In the genomic region with DNA sequence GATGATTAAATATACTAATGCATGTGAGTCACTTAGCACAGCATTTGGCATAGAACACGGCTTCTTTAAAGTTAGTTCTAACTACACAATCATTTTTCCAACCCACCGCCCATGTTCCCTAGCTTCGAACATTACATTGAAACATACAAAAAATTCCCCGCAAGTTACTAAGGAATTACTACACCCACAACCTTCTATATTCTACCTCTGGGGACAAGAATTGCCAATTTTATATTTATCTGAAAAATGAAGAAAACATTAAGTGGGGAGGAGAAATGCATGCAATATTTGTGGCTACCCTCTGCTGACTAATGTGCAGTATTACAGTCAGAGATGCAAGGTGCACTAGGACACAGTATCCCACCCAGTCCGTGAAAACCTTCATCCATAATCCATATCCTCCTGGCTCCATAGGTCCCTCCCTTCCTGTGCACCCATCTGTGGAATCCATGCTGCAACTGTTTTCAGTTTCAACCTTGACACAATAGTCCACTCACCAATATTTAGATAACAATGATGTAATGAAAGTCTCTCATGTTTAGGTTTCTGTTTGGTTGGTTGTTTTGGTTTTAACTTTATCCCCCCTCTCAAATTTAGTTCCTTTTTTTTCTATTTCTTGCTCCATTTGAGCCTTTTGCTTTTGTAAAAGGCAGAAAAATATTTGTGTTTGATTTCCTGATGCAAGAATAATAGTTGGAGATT, we compare ENCODE assay signal across 2 cellular contexts.
TF ChIP-seq lines count a peak whose summit lies in the region.

No MANE protein-coding gene starts in this region.

TF ChIP-seq in K562, 482 proteins besides CTCF, POLR2A, EP300 and RAD21:
- TF ChIP-seq, protein P1, sequence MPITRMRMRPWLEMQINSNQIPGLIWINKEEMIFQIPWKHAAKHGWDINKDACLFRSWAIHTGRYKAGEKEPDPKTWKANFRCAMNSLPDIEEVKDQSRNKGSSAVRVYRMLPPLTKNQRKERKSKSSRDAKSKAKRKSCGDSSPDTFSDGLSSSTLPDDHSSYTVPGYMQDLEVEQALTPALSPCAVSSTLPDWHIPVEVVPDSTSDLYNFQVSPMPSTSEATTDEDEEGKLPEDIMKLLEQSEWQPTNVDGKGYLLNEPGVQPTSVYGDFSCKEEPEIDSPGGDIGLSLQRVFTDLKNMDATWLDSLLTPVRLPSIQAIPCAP (CRISPR knock-in tag; IDR thresholded peaks at IDR 0.05; ENCODE audit: borderline replicate concordance): no peak
- TF ChIP-seq, protein P2, sequence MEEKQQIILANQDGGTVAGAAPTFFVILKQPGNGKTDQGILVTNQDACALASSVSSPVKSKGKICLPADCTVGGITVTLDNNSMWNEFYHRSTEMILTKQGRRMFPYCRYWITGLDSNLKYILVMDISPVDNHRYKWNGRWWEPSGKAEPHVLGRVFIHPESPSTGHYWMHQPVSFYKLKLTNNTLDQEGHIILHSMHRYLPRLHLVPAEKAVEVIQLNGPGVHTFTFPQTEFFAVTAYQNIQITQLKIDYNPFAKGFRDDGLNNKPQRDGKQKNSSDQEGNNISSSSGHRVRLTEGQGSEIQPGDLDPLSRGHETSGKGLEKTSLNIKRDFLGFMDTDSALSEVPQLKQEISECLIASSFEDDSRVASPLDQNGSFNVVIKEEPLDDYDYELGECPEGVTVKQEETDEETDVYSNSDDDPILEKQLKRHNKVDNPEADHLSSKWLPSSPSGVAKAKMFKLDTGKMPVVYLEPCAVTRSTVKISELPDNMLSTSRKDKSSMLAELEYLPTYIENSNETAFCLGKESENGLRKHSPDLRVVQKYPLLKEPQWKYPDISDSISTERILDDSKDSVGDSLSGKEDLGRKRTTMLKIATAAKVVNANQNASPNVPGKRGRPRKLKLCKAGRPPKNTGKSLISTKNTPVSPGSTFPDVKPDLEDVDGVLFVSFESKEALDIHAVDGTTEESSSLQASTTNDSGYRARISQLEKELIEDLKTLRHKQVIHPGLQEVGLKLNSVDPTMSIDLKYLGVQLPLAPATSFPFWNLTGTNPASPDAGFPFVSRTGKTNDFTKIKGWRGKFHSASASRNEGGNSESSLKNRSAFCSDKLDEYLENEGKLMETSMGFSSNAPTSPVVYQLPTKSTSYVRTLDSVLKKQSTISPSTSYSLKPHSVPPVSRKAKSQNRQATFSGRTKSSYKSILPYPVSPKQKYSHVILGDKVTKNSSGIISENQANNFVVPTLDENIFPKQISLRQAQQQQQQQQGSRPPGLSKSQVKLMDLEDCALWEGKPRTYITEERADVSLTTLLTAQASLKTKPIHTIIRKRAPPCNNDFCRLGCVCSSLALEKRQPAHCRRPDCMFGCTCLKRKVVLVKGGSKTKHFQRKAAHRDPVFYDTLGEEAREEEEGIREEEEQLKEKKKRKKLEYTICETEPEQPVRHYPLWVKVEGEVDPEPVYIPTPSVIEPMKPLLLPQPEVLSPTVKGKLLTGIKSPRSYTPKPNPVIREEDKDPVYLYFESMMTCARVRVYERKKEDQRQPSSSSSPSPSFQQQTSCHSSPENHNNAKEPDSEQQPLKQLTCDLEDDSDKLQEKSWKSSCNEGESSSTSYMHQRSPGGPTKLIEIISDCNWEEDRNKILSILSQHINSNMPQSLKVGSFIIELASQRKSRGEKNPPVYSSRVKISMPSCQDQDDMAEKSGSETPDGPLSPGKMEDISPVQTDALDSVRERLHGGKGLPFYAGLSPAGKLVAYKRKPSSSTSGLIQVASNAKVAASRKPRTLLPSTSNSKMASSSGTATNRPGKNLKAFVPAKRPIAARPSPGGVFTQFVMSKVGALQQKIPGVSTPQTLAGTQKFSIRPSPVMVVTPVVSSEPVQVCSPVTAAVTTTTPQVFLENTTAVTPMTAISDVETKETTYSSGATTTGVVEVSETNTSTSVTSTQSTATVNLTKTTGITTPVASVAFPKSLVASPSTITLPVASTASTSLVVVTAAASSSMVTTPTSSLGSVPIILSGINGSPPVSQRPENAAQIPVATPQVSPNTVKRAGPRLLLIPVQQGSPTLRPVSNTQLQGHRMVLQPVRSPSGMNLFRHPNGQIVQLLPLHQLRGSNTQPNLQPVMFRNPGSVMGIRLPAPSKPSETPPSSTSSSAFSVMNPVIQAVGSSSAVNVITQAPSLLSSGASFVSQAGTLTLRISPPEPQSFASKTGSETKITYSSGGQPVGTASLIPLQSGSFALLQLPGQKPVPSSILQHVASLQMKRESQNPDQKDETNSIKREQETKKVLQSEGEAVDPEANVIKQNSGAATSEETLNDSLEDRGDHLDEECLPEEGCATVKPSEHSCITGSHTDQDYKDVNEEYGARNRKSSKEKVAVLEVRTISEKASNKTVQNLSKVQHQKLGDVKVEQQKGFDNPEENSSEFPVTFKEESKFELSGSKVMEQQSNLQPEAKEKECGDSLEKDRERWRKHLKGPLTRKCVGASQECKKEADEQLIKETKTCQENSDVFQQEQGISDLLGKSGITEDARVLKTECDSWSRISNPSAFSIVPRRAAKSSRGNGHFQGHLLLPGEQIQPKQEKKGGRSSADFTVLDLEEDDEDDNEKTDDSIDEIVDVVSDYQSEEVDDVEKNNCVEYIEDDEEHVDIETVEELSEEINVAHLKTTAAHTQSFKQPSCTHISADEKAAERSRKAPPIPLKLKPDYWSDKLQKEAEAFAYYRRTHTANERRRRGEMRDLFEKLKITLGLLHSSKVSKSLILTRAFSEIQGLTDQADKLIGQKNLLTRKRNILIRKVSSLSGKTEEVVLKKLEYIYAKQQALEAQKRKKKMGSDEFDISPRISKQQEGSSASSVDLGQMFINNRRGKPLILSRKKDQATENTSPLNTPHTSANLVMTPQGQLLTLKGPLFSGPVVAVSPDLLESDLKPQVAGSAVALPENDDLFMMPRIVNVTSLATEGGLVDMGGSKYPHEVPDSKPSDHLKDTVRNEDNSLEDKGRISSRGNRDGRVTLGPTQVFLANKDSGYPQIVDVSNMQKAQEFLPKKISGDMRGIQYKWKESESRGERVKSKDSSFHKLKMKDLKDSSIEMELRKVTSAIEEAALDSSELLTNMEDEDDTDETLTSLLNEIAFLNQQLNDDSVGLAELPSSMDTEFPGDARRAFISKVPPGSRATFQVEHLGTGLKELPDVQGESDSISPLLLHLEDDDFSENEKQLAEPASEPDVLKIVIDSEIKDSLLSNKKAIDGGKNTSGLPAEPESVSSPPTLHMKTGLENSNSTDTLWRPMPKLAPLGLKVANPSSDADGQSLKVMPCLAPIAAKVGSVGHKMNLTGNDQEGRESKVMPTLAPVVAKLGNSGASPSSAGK (IDR thresholded peaks at IDR 0.05): no peak
- TF ChIP-seq ZNF780A (CRISPR knock-in tag; IDR thresholded peaks at IDR 0.05) (no peak), MIER1 (IDR thresholded peaks at IDR 0.05; ENCODE audit: low read depth) (no peak), CBX3 (IDR thresholded peaks at IDR 0.05; ENCODE audit: borderline replicate concordance in 1 of 2, low read length in 2 of 2) (no peak), SAFB (IDR thresholded peaks at IDR 0.05; ENCODE audit: borderline replicate concordance, low read depth, low read length) (no peak), HOXB6 (CRISPR knock-in tag; IDR thresholded peaks at IDR 0.05; ENCODE audit: borderline replicate concordance) (no peak), ZNF41 (CRISPR knock-in tag; conservative IDR thresholded peaks at IDR 0.05) (no peak), RHOXF2B (CRISPR knock-in tag; conservative IDR thresholded peaks at IDR 0.05) (no peak)
TF ChIP-seq in K562: peak in this region for 0.

TF ChIP-seq in neural cell, 6 proteins besides CTCF, POLR2A, EP300 and RAD21 (continued from another document):
- TF ChIP-seq, protein P3, sequence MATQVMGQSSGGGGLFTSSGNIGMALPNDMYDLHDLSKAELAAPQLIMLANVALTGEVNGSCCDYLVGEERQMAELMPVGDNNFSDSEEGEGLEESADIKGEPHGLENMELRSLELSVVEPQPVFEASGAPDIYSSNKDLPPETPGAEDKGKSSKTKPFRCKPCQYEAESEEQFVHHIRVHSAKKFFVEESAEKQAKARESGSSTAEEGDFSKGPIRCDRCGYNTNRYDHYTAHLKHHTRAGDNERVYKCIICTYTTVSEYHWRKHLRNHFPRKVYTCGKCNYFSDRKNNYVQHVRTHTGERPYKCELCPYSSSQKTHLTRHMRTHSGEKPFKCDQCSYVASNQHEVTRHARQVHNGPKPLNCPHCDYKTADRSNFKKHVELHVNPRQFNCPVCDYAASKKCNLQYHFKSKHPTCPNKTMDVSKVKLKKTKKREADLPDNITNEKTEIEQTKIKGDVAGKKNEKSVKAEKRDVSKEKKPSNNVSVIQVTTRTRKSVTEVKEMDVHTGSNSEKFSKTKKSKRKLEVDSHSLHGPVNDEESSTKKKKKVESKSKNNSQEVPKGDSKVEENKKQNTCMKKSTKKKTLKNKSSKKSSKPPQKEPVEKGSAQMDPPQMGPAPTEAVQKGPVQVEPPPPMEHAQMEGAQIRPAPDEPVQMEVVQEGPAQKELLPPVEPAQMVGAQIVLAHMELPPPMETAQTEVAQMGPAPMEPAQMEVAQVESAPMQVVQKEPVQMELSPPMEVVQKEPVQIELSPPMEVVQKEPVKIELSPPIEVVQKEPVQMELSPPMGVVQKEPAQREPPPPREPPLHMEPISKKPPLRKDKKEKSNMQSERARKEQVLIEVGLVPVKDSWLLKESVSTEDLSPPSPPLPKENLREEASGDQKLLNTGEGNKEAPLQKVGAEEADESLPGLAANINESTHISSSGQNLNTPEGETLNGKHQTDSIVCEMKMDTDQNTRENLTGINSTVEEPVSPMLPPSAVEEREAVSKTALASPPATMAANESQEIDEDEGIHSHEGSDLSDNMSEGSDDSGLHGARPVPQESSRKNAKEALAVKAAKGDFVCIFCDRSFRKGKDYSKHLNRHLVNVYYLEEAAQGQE (IDR thresholded peaks at IDR 0.05; ENCODE audit: borderline replicate concordance): no peak
